23 cellular contexts compared by ENCODE assay signal in genomic region chr11:119438599-119438998, GRCh38. TPM values are rescaled to one million over a fixed set of nuclear protein-coding genes. Genes with fewer than 3 reads are reported as not detected.
"Had no signal": no experiment of that assay in that cellular context is flagged by ENCODE, and none has a peak within 500 bp of the region (broad histone marks: within the 10 kb centered on the region; RNA-seq: fewer than 3 reads in every experiment).

No MANE protein-coding gene starts in this region.

- H3K9me3 ChIP-seq: esophagus squamous epithelium, gastroesophageal sphincter, heart right ventricle, lower lobe of right lung, right lobe of liver, thoracic aorta, tibial nerve, upper lobe of left lung had no signal

- H3K4me1 ChIP-seq: esophagus squamous epithelium, gastroesophageal sphincter, lower lobe of right lung, parathyroid adenoma, right lobe of liver, tibial nerve, upper lobe of left lung had no signal

- H3K9me3 Mint-ChIP-seq: natural killer cell treated with Interleukin-12 subunit alpha and Interleukin-12 subunit beta and Interleukin-15 and Interleukin-18, amount 100 ng/mL, for 72 hours; stimulated activated naive CD8-positive, alpha-beta T cell treated with anti-CD3 and anti-CD28 coated beads, Interleukin-15, Interleukin-2, amounts not matched to agents 100 ng/mL and 50 ng/mL, for 24 hours had no signal

- ATAC-seq: gastroesophageal sphincter; heart right ventricle; left cardiac atrium; left ventricle myocardium superior; lower lobe of right lung; natural killer cell treated with Interleukin-12 subunit alpha and Interleukin-12 subunit beta and Interleukin-15 and Interleukin-18, amount 100 ng/mL, for 72 hours; stimulated activated naive B cell treated with anti-CD40 and anti-IgM and Interleukin-4, amounts not matched to agents 10 μg/mL and 1 μg/mL and 100 μg/mL, for 72 hours had no signal

- H3K27ac ChIP-seq: dorsolateral prefrontal cortex, esophagus squamous epithelium, gastroesophageal sphincter, heart right ventricle, lower lobe of right lung, parathyroid adenoma, right lobe of liver, thoracic aorta, tibial nerve, upper lobe of left lung had no signal

- DNase-seq: dorsolateral prefrontal cortex; effector CD4-positive, alpha-beta T cell; esophagus squamous epithelium; foreskin fibroblast; heart right ventricle; hippocampal formation; left cardiac atrium; left ventricle myocardium superior; lower lobe of right lung; right lobe of liver; small intestine; stimulated activated CD4-positive, alpha-beta T cell treated with anti-CD3 and anti-CD28 coated beads, Interleukin-15, amount 100 ng/mL, for 24 hours; stimulated activated CD4-positive, alpha-beta T cell treated with anti-CD3 and anti-CD28 coated beads, Interleukin-2, amount 100 ng/mL, for 48 hours; stimulated activated naive B cell treated with anti-CD40 and anti-IgM and Interleukin-4, amounts not matched to agents 10 μg/mL and 1 μg/mL and 100 μg/mL, for 72 hours; upper lobe of left lung had no signal

- H3K36me3 ChIP-seq: esophagus squamous epithelium, gastroesophageal sphincter, heart right ventricle, lower lobe of right lung, right lobe of liver, thoracic aorta, tibial nerve, upper lobe of left lung had no signal

- H3K4me3 ChIP-seq: dorsolateral prefrontal cortex, esophagus squamous epithelium, gastroesophageal sphincter, heart right ventricle, lower lobe of right lung, right lobe of liver, thoracic aorta, tibial nerve, upper lobe of left lung had no signal

- H3K9ac ChIP-seq: parathyroid adenoma had no signal

- H3K27ac Mint-ChIP-seq: natural killer cell treated with Interleukin-12 subunit alpha and Interleukin-12 subunit beta and Interleukin-15 and Interleukin-18, amount 100 ng/mL, for 72 hours; progenitor cell of endocrine pancreas; stimulated activated naive B cell treated with anti-CD40 and anti-IgM and Interleukin-4, amounts not matched to agents 10 μg/mL and 1 μg/mL and 100 μg/mL, for 72 hours; stimulated activated naive CD8-positive, alpha-beta T cell treated with anti-CD3 and anti-CD28 coated beads, Interleukin-15, Interleukin-2, amounts not matched to agents 100 ng/mL and 50 ng/mL, for 24 hours had no signal

- H3K4me3 Mint-ChIP-seq: natural killer cell treated with Interleukin-12 subunit alpha and Interleukin-12 subunit beta and Interleukin-15 and Interleukin-18, amount 100 ng/mL, for 72 hours; neural crest cell; stimulated activated naive B cell treated with anti-CD40 and anti-IgM and Interleukin-4, amounts not matched to agents 10 μg/mL and 1 μg/mL and 100 μg/mL, for 72 hours; stimulated activated naive CD8-positive, alpha-beta T cell treated with anti-CD3 and anti-CD28 coated beads, Interleukin-15, Interleukin-2, amounts not matched to agents 100 ng/mL and 50 ng/mL, for 24 hours had no signal

- H2AFZ ChIP-seq: parathyroid adenoma had no signal

- H3K27me3 ChIP-seq: dorsolateral prefrontal cortex, gastroesophageal sphincter, heart right ventricle, right lobe of liver, tibial nerve, upper lobe of left lung had no signal

RNA-seq across cellular contexts. Expression of gene THY1, which starts 15.6 kb away (rescaled TPM):
- total RNA-seq: natural killer cell treated with Interleukin-12 subunit alpha and Interleukin-12 subunit beta and Interleukin-15 and Interleukin-18, amount 100 ng/mL, for 72 hours had no signal

RNA-seq across cellular contexts. Expression of gene USP2, which starts 57.1 kb away (rescaled TPM):
- total RNA-seq: natural killer cell treated with Interleukin-12 subunit alpha and Interleukin-12 subunit beta and Interleukin-15 and Interleukin-18, amount 100 ng/mL, for 72 hours had no signal
